ENCODE assay signal across 9 cellular contexts in genomic region chr2:196036442-196036841, GRCh38.
"Had no signal": no experiment of that assay in that cellular context is flagged by ENCODE, and none has a peak within 500 bp of the region (broad histone marks: within the 10 kb centered on the region; RNA-seq: fewer than 3 reads in every experiment).

No MANE protein-coding gene starts in this region.

- H3K9ac ChIP-seq: GM23248 had no signal

- H3K27ac Mint-ChIP-seq: GM23338, HFFc6 had no signal

- H3K36me3 ChIP-seq: HAP-1 had no signal

- H3K4me3 Mint-ChIP-seq: GM23338, HFFc6 had no signal

- H3K27ac ChIP-seq: GM23248 had no signal

- H3K4me1 ChIP-seq: HAP-1 had no signal

- H3K4me2 ChIP-seq: GM23338 had no signal

- DNase-seq: GM23248, GOT3, H7, HCEC 1CT, HFFc6 had no signal

- H3K9me3 ChIP-seq: HAP-1 had no signal

- FAIRE-seq: H1, H54 had no signal

- H3K4me3 ChIP-seq: GM23248, GM23338, HAP-1 had no signal

- H2AFZ ChIP-seq: GM23248, GM23338 had no signal

- H3K4me1 Mint-ChIP-seq: GM23338 had no signal
